ENCODE assay signal across 16 cellular contexts in the genomic region with DNA sequence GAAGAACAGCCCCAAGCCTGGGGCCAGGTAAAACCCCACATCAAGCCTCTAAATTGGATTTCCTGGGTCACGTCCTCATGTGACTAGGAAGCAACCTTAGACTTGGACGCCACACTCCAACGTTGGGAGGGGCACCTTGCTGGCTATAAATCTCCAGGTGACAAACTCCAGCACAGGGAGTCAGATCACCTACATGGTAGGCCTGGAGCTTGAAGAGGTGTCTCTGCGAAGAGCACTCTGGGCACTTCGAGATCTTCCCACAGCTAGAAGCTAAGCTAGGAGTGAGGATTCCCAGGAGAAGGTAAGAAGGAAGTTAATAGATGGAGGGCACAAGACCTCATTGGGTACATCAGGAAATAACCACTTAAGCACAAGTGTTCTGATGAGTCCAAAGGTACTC.
DNase-seq lines count a peak whose midpoint lies in the region; ATAC-seq and TF ChIP-seq lines count a peak whose summit lies in the region.
"Had no signal": no experiment of that assay in that cellular context is flagged by ENCODE, and none has a peak within 500 bp of the region (broad histone marks: within the 10 kb centered on the region; RNA-seq: fewer than 3 reads in every experiment).

No MANE protein-coding gene starts in this region.

- H3K27ac ChIP-seq in WERI-Rb-1 (no peak overlapping the region), colonic mucosa (no peak overlapping the region), neuronal stem cell (replicated peaks; ENCODE audit: low read length) (no peak overlapping the region)
- H3K27ac ChIP-seq: BLaER1 treated with 17β-estradiol and CSF1 and Interleukin-3, amounts not matched to agents 10 nM and 100 nM; GM23248 had no signal

- H3K4me3 ChIP-seq in WERI-Rb-1 (ENCODE audit: low read depth, low read length) (no peak overlapping the region), colonic mucosa (no peak overlapping the region), neuronal stem cell (ENCODE audit: low read length in 2 of 2) (no peak overlapping the region)
- H3K4me3 ChIP-seq: BLaER1 treated with 17β-estradiol and CSF1 and Interleukin-3, amounts not matched to agents 10 nM and 100 nM; GM23248 had no signal

- no peak overlapping the region for H3K18ac ChIP-seq in neuronal stem cell (ENCODE audit: low read length)

- H3K23ac ChIP-seq in neuronal stem cell (ENCODE audit: low read depth, low read length, poor library complexity): peak overlapping the region; percentile 4

- H3K9me3 ChIP-seq in WERI-Rb-1 (ENCODE audit: severe bottlenecking) (peaks cover 16% of the 10 kb centered on the region), colonic mucosa (peaks cover 7% of the 10 kb centered on the region), neuronal stem cell (replicated peaks in 1 of 2; ENCODE audit: control insufficient read depth in 2 of 2, insufficient read depth in 1 of 2, low read depth in 1 of 2, low read length in 2 of 2) (peaks cover 4 to 6% of the 10 kb centered on the region in 2 donors)

- H4K91ac ChIP-seq in neuronal stem cell (ENCODE audit: low read depth, low read length, poor library complexity): no peak overlapping the region

- TF ChIP-seq CTCF in WERI-Rb-1 (IDR thresholded peaks at IDR 0.05; ENCODE audit: low read depth, low read length): no peak
- TF ChIP-seq CTCF in colonic mucosa (IDR thresholded peaks at IDR 0.05): no peak

- no peaks in the 10 kb centered on the region for H3K27me3 ChIP-seq in WERI-Rb-1 (ENCODE audit: insufficient read depth, low read depth, severe bottlenecking)
- no peaks in the 10 kb centered on the region for H3K27me3 ChIP-seq in colonic mucosa
- no peaks in the 10 kb centered on the region for H3K27me3 ChIP-seq in neuronal stem cell (ENCODE audit: control insufficient read depth in 3 of 3, insufficient read depth in 3 of 3, low read depth in 1 of 3, low read length in 3 of 3)
- H3K27me3 ChIP-seq: BLaER1 treated with 17β-estradiol and CSF1 and Interleukin-3, amounts not matched to agents 10 nM and 100 nM had no signal

- H3K79me1 ChIP-seq in neuronal stem cell (ENCODE audit: low read depth, low read length): no peaks in the 10 kb centered on the region

- no peak overlapping the region for H2BK120ac ChIP-seq in neuronal stem cell (ENCODE audit: low read depth, low read length)

- WGBS in neuronal stem cell (ENCODE audit: extremely low coverage in 2 of 2, insufficient read length in 2 of 2, insufficient replicate concordance in 1 of 2), 2 donors: no CpG with 5 or more reads among the region's 5 CpGs

- H3K4me2 ChIP-seq in neuronal stem cell (ENCODE audit: insufficient read depth, low read length, poor library complexity, severe bottlenecking): no peak overlapping the region
- H3K4me2 ChIP-seq: BLaER1 treated with 17β-estradiol and CSF1 and Interleukin-3, amounts not matched to agents 10 nM and 100 nM had no signal

- no peak overlapping the region for H4K8ac ChIP-seq in neuronal stem cell (ENCODE audit: low read depth, low read length)

- no peaks in the 10 kb centered on the region for H3K4me1 ChIP-seq in colonic mucosa
- H3K4me1 ChIP-seq in neuronal stem cell (ENCODE audit: control insufficient read depth in 2 of 2, insufficient read depth in 1 of 2, low read depth in 1 of 2, low read length in 2 of 2): no peaks in the 10 kb centered on the region
- H3K4me1 ChIP-seq: BLaER1 treated with 17β-estradiol and CSF1 and Interleukin-3, amounts not matched to agents 10 nM and 100 nM had no signal

- H2BK5ac ChIP-seq in neuronal stem cell (ENCODE audit: low read length): no peak overlapping the region

- H3K4ac ChIP-seq in neuronal stem cell (ENCODE audit: low read length): no peak overlapping the region

- H2BK15ac ChIP-seq in neuronal stem cell (ENCODE audit: low read length): no peak overlapping the region

- no peak overlapping the region for H2AK5ac ChIP-seq in neuronal stem cell (ENCODE audit: low read depth, low read length)

- H2AFZ ChIP-seq in neuronal stem cell (ENCODE audit: low read length): no peak overlapping the region
- H2AFZ ChIP-seq: GM23248 had no signal

- H3K9ac ChIP-seq in colonic mucosa (ENCODE audit: low read depth in 2 of 2, low read length in 2 of 2) (no peak overlapping the region), neuronal stem cell (ENCODE audit: low read depth, low read length, poor library complexity) (no peak overlapping the region)
- H3K9ac ChIP-seq: BLaER1 treated with 17β-estradiol and CSF1 and Interleukin-3, amounts not matched to agents 10 nM and 100 nM; GM23248 had no signal

- peak; percentile 20 for DNase-seq in WERI-Rb-1
- peak; percentile 32 for DNase-seq in colonic mucosa
- DNase-seq in neuronal stem cell (ENCODE audit: low spot score): no peak
- DNase-seq in NCI-H774 (lab: John Stamatoyannopoulos, UW): no peak
- DNase-seq in GF-D8 (lab: John Stamatoyannopoulos, UW): no peak
- DNase-seq in sciatic nerve (ENCODE audit: low spot score): no peak
- DNase-seq: CD4-positive, CD25-positive, alpha-beta regulatory T cell; CD8-positive, alpha-beta memory T cell; COR-L47; DMS 273 treated with DMSO at 0.1 percent for 48 hours; DMS53; DND-41; EL; GM23248; HCEC 1CT had no signal

- H3K14ac ChIP-seq in neuronal stem cell (ENCODE audit: low read length): no peak overlapping the region

- H3K36me3 ChIP-seq in WERI-Rb-1 (no peaks in the 10 kb centered on the region), colonic mucosa (no peaks in the 10 kb centered on the region), neuronal stem cell (replicated peaks in 1 of 2; ENCODE audit: control insufficient read depth in 2 of 2, insufficient read depth in 2 of 2, low read length in 2 of 2) (no peaks in the 10 kb centered on the region)
- H3K36me3 ChIP-seq: BLaER1 treated with 17β-estradiol and CSF1 and Interleukin-3, amounts not matched to agents 10 nM and 100 nM had no signal

- no peak overlapping the region for H2BK12ac ChIP-seq in neuronal stem cell (ENCODE audit: low read length)

- no peak for ATAC-seq in sciatic nerve

- intact Hi-C loops in colonic mucosa (cut with DNase I) (no loop called here), sciatic nerve (cut with DNase I) (no loop called here)

Comparison
In these comparisons a context has a peak if more than half of its experiments do, and no peak if none do; other contexts are left out.
1. DNase-seq: peak in WERI-Rb-1 (single experiment) and colonic mucosa (single experiment); none in neuronal stem cell (single experiment), NCI-H774 (single experiment), GF-D8 (single experiment) and sciatic nerve (single experiment).